Comparison of ENCODE assay signal across 22 cellular contexts in genomic region chr17:4445731-4446130, GRCh38. TPM values are rescaled to one million over a fixed set of nuclear protein-coding genes. Genes with fewer than 3 reads are reported as not detected.
"Had no signal": no experiment of that assay in that cellular context is flagged by ENCODE, and none has a peak within 500 bp of the region (broad histone marks: within the 10 kb centered on the region; RNA-seq: fewer than 3 reads in every experiment).

No MANE protein-coding gene starts in this region.

- H3K4me1 Mint-ChIP-seq: IgD-negative memory B cell had no signal

- H3K4me3 ChIP-seq: K562 had no signal

- H3K4me3 Mint-ChIP-seq: IgD-negative memory B cell had no signal

- H3K27me3 Mint-ChIP-seq: IgD-negative memory B cell had no signal

- H3K9me3 ChIP-seq: SK-N-SH had no signal

- H3K27ac Mint-ChIP-seq: IgD-negative memory B cell had no signal

- H3K4me2 ChIP-seq: KMS-11, SK-N-SH had no signal

- H3K9ac ChIP-seq: KMS-11, SK-N-SH had no signal

- DNase-seq: Kasumi-1, MM.1S, NCI-H1092 treated with DMSO at 0.1 percent for 48 hours, NCI-H1436, NCI-H187, NCI-H2029, NCI-H2081 treated with DMSO at 0.1 percent for 48 hours, NCI-H2171, NCI-H226, NCI-H446, NCI-H510A, NCI-H524 treated with DMSO at 0.1 percent for 48 hours, NCI-H69, NCI-H774, PC-3, SHP77, SK-N-SH had no signal

- H3K36me3 Mint-ChIP-seq: IgD-negative memory B cell had no signal

- H3K27ac ChIP-seq: KMS-11, RWPE1 had no signal

RNA-seq across cellular contexts. Expression of gene SPNS3, which starts 12.0 kb away (rescaled TPM):
- total RNA-seq: K562, SK-MEL-5 had no signal
- polyA plus RNA-seq: K562 had no signal

RNA-seq across cellular contexts. Expression of gene SPNS2, which starts 53.0 kb away (rescaled TPM):
- total RNA-seq: K562 had no signal
- polyA plus RNA-seq: IgD-negative memory B cell had no signal
